ENCODE assay signal across 9 cellular contexts in genomic region chr4:88818650-88819470, GRCh38.
DNase-seq lines count a peak whose midpoint lies in the region; ATAC-seq and TF ChIP-seq lines count a peak whose summit lies in the region.
"Had no signal": no experiment of that assay in that cellular context is flagged by ENCODE, and none has a peak within 500 bp of the region (broad histone marks: within the 10 kb centered on the region; RNA-seq: fewer than 3 reads in every experiment).

No MANE protein-coding gene starts in this region.

- no peaks in the 10 kb centered on the region for H3K36me3 Mint-ChIP-seq in MCF 10A (ENCODE audit: insufficient read depth, unreplicated experiment)

- H3K4me3 Mint-ChIP-seq in MCF 10A (ENCODE audit: unreplicated experiment), result no peak overlapping the region
- H3K4me3 Mint-ChIP-seq: central memory CD8-positive, alpha-beta T cell had no signal

- intact Hi-C loops in MCF 10A (cut with micrococcal nuclease), result loop anchor here (1.0 to 5.0 kb wide), 6 partner anchors 119 to 618 kb away; partner anchors contain the start of gene TIGD2

- H3K4me3 ChIP-seq in NB4 (ENCODE audit: low read depth, low read length) (no peak overlapping the region), kidney epithelial cell (ENCODE audit: low read depth, low read length) (no peak overlapping the region)

- no peaks in the 10 kb centered on the region for H3K36me3 ChIP-seq in kidney epithelial cell (ENCODE audit: control insufficient read depth, insufficient read depth, low read length)

- H3K27me3 ChIP-seq in kidney epithelial cell (ENCODE audit: control insufficient read depth, insufficient read depth, low read length), result no peaks in the 10 kb centered on the region

- H3K27ac Mint-ChIP-seq in MCF 10A (ENCODE audit: low read depth, unreplicated experiment), result peak overlapping the region; percentile 19

- CTCF ChIA-PET in MCF 10A (lab: Yijun Ruan, JAX), result interaction anchor here (0.6 to 14.0 kb wide), 46 partner anchors 8 to 311 kb away, joined by 3 to 255 read pairs (median 4); partner anchors contain the start of genes FAM13A and NAP1L5

- H3K27me3 Mint-ChIP-seq in MCF 10A (ENCODE audit: insufficient read depth, unreplicated experiment), result no peaks in the 10 kb centered on the region
- H3K27me3 Mint-ChIP-seq: central memory CD8-positive, alpha-beta T cell had no signal

- no peak for TF ChIP-seq POLR2A in NB4 (IDR thresholded peaks at IDR 0.05; ENCODE audit: extremely low read depth, insufficient read length)

- TF ChIP-seq CTCF in NB4 (IDR thresholded peaks at IDR 0.05; ENCODE audit: low read depth, low read length) (peak; percentile 33), MCF 10A (IDR thresholded peaks at IDR 0.05; ENCODE audit: unreplicated experiment) (peak; percentile 72), kidney epithelial cell (IDR thresholded peaks at IDR 0.05; ENCODE audit: insufficient read depth, low read length, poor library complexity, severe bottlenecking) (peak; percentile 56)

- POLR2A ChIA-PET in MCF 10A (lab: Yijun Ruan, JAX), result interaction anchor here (0.9 to 2.3 kb wide), 5 partner anchors 145 to 212 kb away, joined by 3 to 30 read pairs (median 4); no protein-coding TSS in a partner anchor

- peak in 3 of 4 experiments; percentile 2 to 12 (median 2) for DNase-seq in activated CD4-positive, CD25-positive, alpha-beta regulatory T cell (lab: John Stamatoyannopoulos, UW)
- no peak for DNase-seq in activated CD4-positive, CD25-positive, alpha-beta regulatory T cell treated with anti-CD3 and anti-CD28 coated beads, Interleukin-2, amount 50 U/mL, for 72 hours
- peak; percentile 52 for DNase-seq in NB4 (ENCODE audit: low read depth)
- peak; percentile 6 for DNase-seq in SKM-1 (lab: John Stamatoyannopoulos, UW; ENCODE audit: unreplicated experiment)
- peak; percentile 70 for DNase-seq in MCF 10A (ENCODE audit: unreplicated experiment)
- DNase-seq in kidney epithelial cell (ENCODE audit: low read depth), result peak; percentile 2
- peak in 2 of 3 experiments; percentile 26 to 32 for DNase-seq in stimulated activated CD4-positive, alpha-beta T cell treated with anti-CD3 and anti-CD28 coated beads, TNF-alpha, amount 100 ng/mL, for 24 hours (ENCODE audit: low read depth in 3 of 3)

- no peak for ATAC-seq in GM19324 (IDR thresholded peaks at IDR 0.05; ENCODE audit: low FRiP score, unreplicated experiment)

- peaks cover 31% of the 10 kb centered on the region for H3K4me1 Mint-ChIP-seq in MCF 10A (ENCODE audit: insufficient read depth, unreplicated experiment)

- no TSS peak for BruUV-seq in MCF 10A (replicated peaks; lab: Mats Ljungman, UMichigan)

- no peaks in the 10 kb centered on the region for H3K9me3 Mint-ChIP-seq in MCF 10A (ENCODE audit: unreplicated experiment)
- H3K9me3 Mint-ChIP-seq: central memory CD8-positive, alpha-beta T cell had no signal
